Comparison of ENCODE assay signal across 8 cellular contexts in the genomic region with DNA sequence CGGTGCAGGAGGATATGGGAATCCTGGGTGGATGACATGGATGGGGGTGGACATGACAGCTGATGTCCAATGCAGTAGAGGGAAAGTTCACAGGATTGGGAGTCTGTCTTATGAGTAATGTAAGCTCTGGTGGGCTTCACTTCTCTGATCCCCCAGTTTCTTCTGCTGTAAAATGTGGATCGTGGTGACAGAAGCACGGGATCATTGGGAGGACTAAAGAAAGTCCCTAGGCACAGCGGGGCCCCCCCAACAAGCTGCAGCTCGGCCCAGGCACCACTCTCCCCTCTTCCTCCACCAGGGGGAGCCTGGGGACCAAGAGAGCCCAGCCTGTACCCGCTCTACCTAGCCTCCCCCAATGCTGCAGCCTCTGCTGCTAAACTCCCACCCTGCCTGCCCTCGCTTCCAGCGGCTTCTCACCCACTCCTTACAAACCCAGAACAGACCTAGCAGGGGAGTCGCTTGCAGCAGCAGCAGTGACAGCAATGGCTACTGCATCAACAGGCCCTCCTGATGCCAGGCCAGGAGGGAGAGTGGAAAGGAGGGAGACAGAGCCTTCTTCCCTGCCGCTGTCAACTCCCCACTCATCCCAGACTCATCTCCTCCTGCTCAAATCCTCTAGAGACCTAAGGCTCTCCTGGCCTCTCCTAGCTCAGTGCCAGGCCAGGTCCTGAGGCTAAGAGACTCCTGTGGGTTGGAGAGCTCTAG. TPM values are rescaled to one million over a fixed set of nuclear protein-coding genes. Genes with fewer than 3 reads are reported as not detected.
DNase-seq lines count a peak whose midpoint lies in the region; ATAC-seq, FAIRE-seq and TF ChIP-seq lines count a peak whose summit lies in the region.

No MANE protein-coding gene starts in this region.

- no peak overlapping the region for H3K4me3 ChIP-seq in kidney epithelial cell (ENCODE audit: low read depth, low read length)

- peak; percentile 61 for DNase-seq in D721Med (ENCODE audit: insufficient read length, low spot score)
- peak; percentile 10 for DNase-seq in NCI-H1048 (lab: John Stamatoyannopoulos, UW)
- DNase-seq in activated CD4-positive, alpha-beta T cell treated with anti-CD3 and anti-CD28 coated beads for 1 hour, result peak; percentile 51
- peak; percentile 1 to 84 (median 46) for DNase-seq in caudate nucleus (lab: John Stamatoyannopoulos, UW)
- DNase-seq in kidney epithelial cell (ENCODE audit: low read depth), result no peak
- DNase-seq in stimulated activated CD4-positive, alpha-beta T cell treated with anti-CD3 and anti-CD28 coated beads, Interleukin-4, amount 100 ng/mL, for 24 hours, result peak; percentile 71

- no peak for FAIRE-seq in D721Med (lab: Jason Lieb, UNC)

- peak overlapping the region; percentile 46 for H3K27ac ChIP-seq in caudate nucleus (ENCODE audit: low read depth, low read length)

- ATAC-seq in GM21529 (IDR thresholded peaks at IDR 0.05; ENCODE audit: unreplicated experiment) (peak; percentile 75), GM21528 (IDR thresholded peaks at IDR 0.05; ENCODE audit: low FRiP score, unreplicated experiment) (no peak)

- TF ChIP-seq CTCF in D721Med (IDR thresholded peaks at IDR 0.05; ENCODE audit: insufficient read depth, missing control alignments), result peak; percentile 56
- TF ChIP-seq CTCF in kidney epithelial cell (IDR thresholded peaks at IDR 0.05; ENCODE audit: insufficient read depth, low read length, poor library complexity, severe bottlenecking), result peak; percentile 95

- H3K36me3 ChIP-seq in kidney epithelial cell (ENCODE audit: control insufficient read depth, insufficient read depth, low read length), result no peaks in the 10 kb centered on the region

- H3K27me3 ChIP-seq in kidney epithelial cell (ENCODE audit: control insufficient read depth, insufficient read depth, low read length), result peaks cover 51% of the 10 kb centered on the region

RNA-seq across cellular contexts. Expression of a gene that starts 36.1 kb away (rescaled TPM):
- total RNA-seq in kidney epithelial cell, result 5.4 and 7.2 TPM in 2 replicates
